ENCODE assay signal across 16 cellular contexts in the genomic region with DNA sequence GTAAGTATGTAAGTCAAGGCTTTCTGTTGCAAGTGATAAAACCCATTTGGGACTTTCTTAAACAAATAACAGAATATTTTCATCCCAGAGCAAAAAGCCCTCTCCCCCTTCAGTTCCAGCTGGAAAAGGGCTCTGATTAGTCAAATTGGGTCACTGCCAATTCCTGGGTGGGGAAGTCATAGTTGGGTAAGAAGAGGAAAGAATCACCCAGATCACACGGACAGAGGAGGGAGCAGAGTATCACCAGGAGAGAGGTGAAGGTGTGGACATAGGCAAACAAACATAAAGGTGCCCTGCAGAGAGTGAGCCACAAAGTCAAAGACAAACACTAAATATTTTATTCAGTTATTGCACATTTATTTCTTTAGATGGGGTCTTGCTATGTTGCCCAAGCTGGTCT. TPM values are rescaled to one million over a fixed set of nuclear protein-coding genes. Genes with fewer than 3 reads are reported as not detected.
A peak's percentile ranks its signal among the peaks of the same experiment; 100 is the strongest.
DNase-seq lines count a peak whose midpoint lies in the region; ATAC-seq, FAIRE-seq and TF ChIP-seq lines count a peak whose summit lies in the region.
"Had no signal": no experiment of that assay in that cellular context is flagged by ENCODE, and none has a peak within 500 bp of the region (broad histone marks: within the 10 kb centered on the region; RNA-seq: fewer than 3 reads in every experiment).

No MANE protein-coding gene starts in this region.

- H3K4me2 ChIP-seq in fibroblast of lung (ENCODE audit: extremely low read depth, insufficient read depth, low read length) = no peak overlapping the region

- no peaks in the 10 kb centered on the region for H3K36me3 ChIP-seq in fibroblast of lung (ENCODE audit: control insufficient read depth, insufficient read depth, low read length)
- no peaks in the 10 kb centered on the region for H3K36me3 ChIP-seq in small intestine (ENCODE audit: control insufficient read depth in 2 of 2, insufficient read depth in 2 of 2, low read length in 2 of 2)
- no peaks in the 10 kb centered on the region for H3K36me3 ChIP-seq in HAP-1 (replicated peaks)
- H3K36me3 ChIP-seq: heart left ventricle, sigmoid colon, vagina had no signal

- no peaks in the 10 kb centered on the region for H4K20me1 ChIP-seq in fibroblast of lung (ENCODE audit: control insufficient read depth, extremely low read depth, insufficient read depth, low read length)

- H3K4me1 Mint-ChIP-seq in activated naive CD8-positive, alpha-beta T cell treated with anti-CD3 and anti-CD28 coated beads, Interleukin-2, amount 10 ng/mL, durations not matched to agents 7 days and 5 days = peaks cover 38% of the 10 kb centered on the region
- peaks cover 57% of the 10 kb centered on the region for H3K4me1 Mint-ChIP-seq in activated naive CD8-positive, alpha-beta T cell treated with anti-CD3 and anti-CD28 coated beads, Interleukin-2, amount 50 U/mL, for 24 hours

- DNase-seq in activated naive CD8-positive, alpha-beta T cell treated with anti-CD3 and anti-CD28 coated beads, Interleukin-2, amount 10 ng/mL, durations not matched to agents 7 days and 5 days = no peak
- DNase-seq in activated naive CD8-positive, alpha-beta T cell treated with anti-CD3 and anti-CD28 coated beads, Interleukin-2, amount 50 U/mL, for 24 hours = no peak
- DNase-seq in RWPE1 (ENCODE audit: low spot score) (peak; percentile 41), fibroblast of lung (ENCODE audit: low read depth in 2 of 2) (peak; percentile 11 to 46), small intestine (peak; percentile 21), HAP-1 (ENCODE audit: low spot score in 2 of 2) (no peak), foreskin melanocyte (no peak)
- DNase-seq: activated CD4-positive, CD25-positive, alpha-beta regulatory T cell treated with anti-CD3 and anti-CD28 coated beads, Interleukin-2, amount 50 U/mL, for 72 hours; activated T-cell treated with anti-CD3 and anti-CD28 coated beads, Interleukin-2, amount 50 U/mL, for 48 hours; H7; heart left ventricle; sigmoid colon; stimulated activated naive B cell treated with anti-CD40 and anti-IgM and Interleukin-4, amounts not matched to agents 10 μg/mL and 1 μg/mL and 100 μg/mL, for 72 hours had no signal

- H3K9me3 Mint-ChIP-seq in activated naive CD8-positive, alpha-beta T cell treated with anti-CD3 and anti-CD28 coated beads, Interleukin-2, amount 10 ng/mL, durations not matched to agents 7 days and 5 days = peaks cover 2% of the 10 kb centered on the region
- no peaks in the 10 kb centered on the region for H3K9me3 Mint-ChIP-seq in activated naive CD8-positive, alpha-beta T cell treated with anti-CD3 and anti-CD28 coated beads, Interleukin-2, amount 50 U/mL, for 24 hours
- H3K9me3 Mint-ChIP-seq: stimulated activated naive B cell treated with anti-CD40 and anti-IgM and Interleukin-4, amounts not matched to agents 10 μg/mL and 1 μg/mL and 100 μg/mL, for 72 hours had no signal

- CTCF ChIA-PET in RWPE1 (lab: Yijun Ruan, JAX) = no interaction called here

- H3K9me3 ChIP-seq in fibroblast of lung (ENCODE audit: control insufficient read depth, insufficient read depth, low read depth, low read length) (no peaks in the 10 kb centered on the region), small intestine (ENCODE audit: control insufficient read depth, low read depth) (no peaks in the 10 kb centered on the region), HAP-1 (no peaks in the 10 kb centered on the region)
- H3K9me3 ChIP-seq: heart left ventricle, sigmoid colon, vagina had no signal

- no peak for TF ChIP-seq POLR2A in GM18505 (IDR thresholded peaks at IDR 0.05; ENCODE audit: borderline replicate concordance, extremely low read depth, insufficient read depth, insufficient read length)

- in situ Hi-C loops in HAP-1 (cut with MboI; ENCODE audit: low sequenced_read_pairs) = no loop called here

- no peak for ATAC-seq in activated naive CD8-positive, alpha-beta T cell treated with anti-CD3 and anti-CD28 coated beads, Interleukin-2, amount 10 ng/mL, durations not matched to agents 7 days and 5 days (ENCODE audit: low read depth)
- ATAC-seq in activated naive CD8-positive, alpha-beta T cell treated with anti-CD3 and anti-CD28 coated beads, Interleukin-2, amount 50 U/mL, for 24 hours = no peak
- no peak for ATAC-seq in GM18505 (IDR thresholded peaks at IDR 0.05; ENCODE audit: unreplicated experiment)
- ATAC-seq: heart left ventricle; stimulated activated naive B cell treated with anti-CD40 and anti-IgM and Interleukin-4, amounts not matched to agents 10 μg/mL and 1 μg/mL and 100 μg/mL, for 72 hours had no signal

- H3K27ac ChIP-seq in RWPE1 (no peak overlapping the region), fibroblast of lung (ENCODE audit: insufficient read depth, low read length) (no peak overlapping the region), small intestine (ENCODE audit: low read depth in 1 of 2, low read length in 1 of 2) (no peak overlapping the region)
- H3K27ac ChIP-seq: heart left ventricle, vagina had no signal

- H3K4me1 ChIP-seq in fibroblast of lung (ENCODE audit: control insufficient read depth, extremely low read depth, insufficient read depth, low read length) (no peaks in the 10 kb centered on the region), small intestine (ENCODE audit: control insufficient read depth in 2 of 2, insufficient read depth in 1 of 2, low read depth in 1 of 2, low read length in 1 of 2) (peaks cover 4 to 6% of the 10 kb centered on the region in 2 donors), HAP-1 (no peaks in the 10 kb centered on the region)

- H3K4me3 Mint-ChIP-seq in activated naive CD8-positive, alpha-beta T cell treated with anti-CD3 and anti-CD28 coated beads, Interleukin-2, amount 10 ng/mL, durations not matched to agents 7 days and 5 days = no peak overlapping the region
- H3K4me3 Mint-ChIP-seq in activated naive CD8-positive, alpha-beta T cell treated with anti-CD3 and anti-CD28 coated beads, Interleukin-2, amount 50 U/mL, for 24 hours = no peak overlapping the region
- H3K4me3 Mint-ChIP-seq: stimulated activated naive B cell treated with anti-CD40 and anti-IgM and Interleukin-4, amounts not matched to agents 10 μg/mL and 1 μg/mL and 100 μg/mL, for 72 hours had no signal

- H3K27me3 Mint-ChIP-seq in activated naive CD8-positive, alpha-beta T cell treated with anti-CD3 and anti-CD28 coated beads, Interleukin-2, amount 10 ng/mL, durations not matched to agents 7 days and 5 days = peaks cover 1% of the 10 kb centered on the region
- H3K27me3 Mint-ChIP-seq in activated naive CD8-positive, alpha-beta T cell treated with anti-CD3 and anti-CD28 coated beads, Interleukin-2, amount 50 U/mL, for 24 hours = no peaks in the 10 kb centered on the region
- H3K27me3 Mint-ChIP-seq: stimulated activated naive B cell treated with anti-CD40 and anti-IgM and Interleukin-4, amounts not matched to agents 10 μg/mL and 1 μg/mL and 100 μg/mL, for 72 hours had no signal

- peak overlapping the region; percentile 7 for H3K27ac Mint-ChIP-seq in activated naive CD8-positive, alpha-beta T cell treated with anti-CD3 and anti-CD28 coated beads, Interleukin-2, amount 10 ng/mL, durations not matched to agents 7 days and 5 days
- no peak overlapping the region for H3K27ac Mint-ChIP-seq in activated naive CD8-positive, alpha-beta T cell treated with anti-CD3 and anti-CD28 coated beads, Interleukin-2, amount 50 U/mL, for 24 hours

- H3K4me3 ChIP-seq in fibroblast of lung (replicated peaks in 1 of 4; ENCODE audit: control extremely low read depth in 1 of 4, insufficient read depth in 1 of 4, low read depth in 3 of 4, low read length in 4 of 4) = no peak overlapping the region
- no peak overlapping the region for H3K4me3 ChIP-seq in small intestine (ENCODE audit: low read depth in 1 of 2, low read length in 2 of 2)
- no peak overlapping the region for H3K4me3 ChIP-seq in HAP-1
- H3K4me3 ChIP-seq: heart left ventricle, sigmoid colon, vagina had no signal

- 5 to 21% (median 13%) methylated on average over 1 of the region's 1 CpG for WGBS in small intestine, 3 donors

- no peak overlapping the region for H3K9ac ChIP-seq in fibroblast of lung (ENCODE audit: insufficient read depth, low read length)

- no peak for FAIRE-seq in small intestine (lab: Jason Lieb, UNC)
- FAIRE-seq: astrocyte had no signal

- POLR2A ChIA-PET in activated naive CD8-positive, alpha-beta T cell treated with anti-CD3 and anti-CD28 coated beads, Interleukin-2, amount 10 ng/mL, durations not matched to agents 7 days and 5 days (lab: Charles Lee) = interaction anchor here (2.1 kb wide), 1 partner anchor 34 kb away, joined by 9 read pairs; no protein-coding TSS in a partner anchor
- POLR2A ChIA-PET in RWPE1 (lab: Yijun Ruan, JAX; ENCODE audit: low non-redundant PET) = no interaction called here

- TF ChIP-seq CTCF in RWPE1 (conservative IDR thresholded peaks at IDR 0.05; ENCODE audit: low read depth) (no peak), fibroblast of lung (conservative IDR thresholded peaks at IDR 0.05 in 1 of 2, IDR thresholded peaks at IDR 0.05 in 1 of 2; ENCODE audit: low read depth in 1 of 2, low read length in 2 of 2) (no peak)

- H2AFZ ChIP-seq in fibroblast of lung (ENCODE audit: low read length) = no peak overlapping the region

- H3K27me3 ChIP-seq in fibroblast of lung (ENCODE audit: control insufficient read depth, insufficient read depth, low read length) (peaks cover 4% of the 10 kb centered on the region), small intestine (ENCODE audit: control insufficient read depth in 2 of 2, insufficient read depth in 2 of 2, low read length in 2 of 2) (no peaks in the 10 kb centered on the region), HAP-1 (ENCODE audit: low read depth) (no peaks in the 10 kb centered on the region)
- H3K27me3 ChIP-seq: heart left ventricle, sigmoid colon, vagina had no signal

- H3K36me3 Mint-ChIP-seq in activated naive CD8-positive, alpha-beta T cell treated with anti-CD3 and anti-CD28 coated beads, Interleukin-2, amount 10 ng/mL, durations not matched to agents 7 days and 5 days = peaks cover 4% of the 10 kb centered on the region
- H3K36me3 Mint-ChIP-seq in activated naive CD8-positive, alpha-beta T cell treated with anti-CD3 and anti-CD28 coated beads, Interleukin-2, amount 50 U/mL, for 24 hours (ENCODE audit: low read depth) = no peaks in the 10 kb centered on the region
- H3K36me3 Mint-ChIP-seq: stimulated activated naive B cell treated with anti-CD40 and anti-IgM and Interleukin-4, amounts not matched to agents 10 μg/mL and 1 μg/mL and 100 μg/mL, for 72 hours had no signal

- no peaks in the 10 kb centered on the region for H3K79me2 ChIP-seq in fibroblast of lung (ENCODE audit: control insufficient read depth, insufficient read depth, low read length)

RNA-seq across cellular contexts. Expression of gene SORL1, which starts 36.3 kb away (rescaled TPM):
- total RNA-seq in activated naive CD8-positive, alpha-beta T cell treated with anti-CD3 and anti-CD28 coated beads, Interleukin-2, amount 10 ng/mL, durations not matched to agents 7 days and 5 days = 100 to 1,000 TPM; 179 to 195 TPM
- total RNA-seq in fibroblast of lung = 3.6 and 10.9 TPM in 2 replicates
- 0.58 and 5.4 TPM in 2 replicates for polyA plus RNA-seq in fibroblast of lung
- polyA plus RNA-seq in fibroblast of lung (2012) = 0.38 and 3.3 TPM in 2 replicates
- 25.9 and 51.8 TPM in 2 replicates for polyA minus RNA-seq in fibroblast of lung (ENCODE audit: low replicate concordance)
- 1 to 10 TPM; 4.6 to 6.5 (median 5.2) TPM for polyA plus RNA-seq in small intestine

Comparison
In these comparisons a context has a peak if more than half of its experiments do, and no peak if none do; other contexts are left out.
1. DNase-seq: peak in RWPE1 (single experiment), fibroblast of lung (2 of 2) and small intestine (single experiment); none in activated naive CD8-positive, alpha-beta T cell treated with anti-CD3 and anti-CD28 coated beads, Interleukin-2, amount 10 ng/mL, durations not matched to agents 7 days and 5 days (single experiment), activated naive CD8-positive, alpha-beta T cell treated with anti-CD3 and anti-CD28 coated beads, Interleukin-2, amount 50 U/mL, for 24 hours (single experiment), HAP-1 (0 of 2) and foreskin melanocyte (single experiment).
2. RNA of gene SORL1, which starts 36.3 kb away (total RNA-seq): 179 to 195 TPM in activated naive CD8-positive, alpha-beta T cell treated with anti-CD3 and anti-CD28 coated beads, Interleukin-2, amount 10 ng/mL, durations not matched to agents 7 days and 5 days; 3.6 to 10.9 TPM in fibroblast of lung; every median in the first group is over 10 times any median in the second.